ENCODE assay signal across 1 cellular context in genomic region chr3:107208100-107208499, GRCh38.
TF ChIP-seq lines count a peak whose summit lies in the region.

No MANE protein-coding gene starts in this region.

TF ChIP-seq in HEK293, 187 proteins besides CTCF, POLR2A, EP300 and RAD21 (continued from another document and continues in another):
- TF ChIP-seq ELK4 (IDR thresholded peaks at IDR 0.05; ENCODE audit: borderline replicate concordance, low read depth, low read length) = no peak
- no peak for TF ChIP-seq ZIC2 (tag by site-specific recombination; IDR thresholded peaks at IDR 0.05)
- TF ChIP-seq ZNF701 (tag by site-specific recombination; IDR thresholded peaks at IDR 0.05) = no peak
- no peak for TF ChIP-seq ZSCAN4 (tag by site-specific recombination; IDR thresholded peaks at IDR 0.05)
- no peak for TF ChIP-seq ZNF473 (tag by site-specific recombination; IDR thresholded peaks at IDR 0.05)
- TF ChIP-seq ZNF148 (tag by site-specific recombination; IDR thresholded peaks at IDR 0.05; ENCODE audit: borderline replicate concordance) = no peak
- TF ChIP-seq ZNF513 (tag by site-specific recombination; IDR thresholded peaks at IDR 0.05) = no peak
- peak; percentile 97 for TF ChIP-seq TRIM28 (IDR thresholded peaks at IDR 0.05; ENCODE audit: borderline replicate concordance, low read length)
- TF ChIP-seq ZNF133 (tag by site-specific recombination; IDR thresholded peaks at IDR 0.05) = no peak
- TF ChIP-seq TCF7L2 (IDR thresholded peaks at IDR 0.05; ENCODE audit: borderline replicate concordance, low read depth, low read length) = no peak
- 0 out of 2 replicates have a peak, but pooled peaks have one; percentile 17 for TF ChIP-seq ZBTB8A (tag by site-specific recombination; IDR thresholded peaks at IDR 0.05)
- TF ChIP-seq ZNF280D (tag by site-specific recombination; IDR thresholded peaks at IDR 0.05) = no peak
- TF ChIP-seq ZNF112 (tag by site-specific recombination; IDR thresholded peaks at IDR 0.05) = no peak
- TF ChIP-seq KLF17 (tag by site-specific recombination; IDR thresholded peaks at IDR 0.05) = no peak
- TF ChIP-seq ZNF140 (tag by site-specific recombination; IDR thresholded peaks at IDR 0.05) = no peak
- TF ChIP-seq ZNF121 (tag by site-specific recombination; IDR thresholded peaks at IDR 0.05) = no peak
- TF ChIP-seq PRDM4 (tag by site-specific recombination; IDR thresholded peaks at IDR 0.05) = no peak
- peak; percentile 18; the same call in 1 of the 2 replicates for TF ChIP-seq ATF2 (tag by site-specific recombination; IDR thresholded peaks at IDR 0.05; ENCODE audit: low read depth)
- no peak for TF ChIP-seq ZNF274 (IDR thresholded peaks at IDR 0.05; ENCODE audit: low read length)
- TF ChIP-seq ZNF274 (tag by site-specific recombination; IDR thresholded peaks at IDR 0.05; ENCODE audit: borderline replicate concordance) = no peak
- no peak for TF ChIP-seq ZNF624 (tag by site-specific recombination; IDR thresholded peaks at IDR 0.05)
- no peak for TF ChIP-seq GLIS2 (tag by site-specific recombination; IDR thresholded peaks at IDR 0.05)
- TF ChIP-seq GLI4 (tag by site-specific recombination; IDR thresholded peaks at IDR 0.05) = no peak
- no peak for TF ChIP-seq ZNF558 (tag by site-specific recombination; IDR thresholded peaks at IDR 0.05)
- TF ChIP-seq ZNF362 (tag by site-specific recombination; IDR thresholded peaks at IDR 0.05) = peak; percentile 84; the same call in 1 of the 2 replicates
- TF ChIP-seq ZNF645 (tag by site-specific recombination; IDR thresholded peaks at IDR 0.05) = no peak
- TF ChIP-seq ZSCAN5A (tag by site-specific recombination; IDR thresholded peaks at IDR 0.05) = no peak
- no peak for TF ChIP-seq HOXD13 (CRISPR knock-in tag; IDR thresholded peaks at IDR 0.05; ENCODE audit: borderline replicate concordance)
- TF ChIP-seq KLF1 (tag by site-specific recombination; IDR thresholded peaks at IDR 0.05) = no peak
- TF ChIP-seq ZNF654 (tag by site-specific recombination; IDR thresholded peaks at IDR 0.05; ENCODE audit: low read depth) = no peak
- TF ChIP-seq ZNF561 (tag by site-specific recombination; IDR thresholded peaks at IDR 0.05; ENCODE audit: borderline replicate concordance) = no peak; the same call in 1 of the 2 replicates
- no peak for TF ChIP-seq ZNF529 (tag by site-specific recombination; IDR thresholded peaks at IDR 0.05; ENCODE audit: insufficient replicate concordance)
- TF ChIP-seq OSR2 (tag by site-specific recombination; IDR thresholded peaks at IDR 0.05) = peak; percentile 42; the same call in 1 of the 2 replicates
- TF ChIP-seq FEZF1 (tag by site-specific recombination; IDR thresholded peaks at IDR 0.05) = peak; percentile 99
- TF ChIP-seq ZNF76 (tag by site-specific recombination; IDR thresholded peaks at IDR 0.05; ENCODE audit: borderline replicate concordance, low read depth) = no peak
- no peak for TF ChIP-seq ZNF426 (tag by site-specific recombination; IDR thresholded peaks at IDR 0.05)
- no peak for TF ChIP-seq RBAK (tag by site-specific recombination; IDR thresholded peaks at IDR 0.05)
- no peak for TF ChIP-seq ZNF19 (tag by site-specific recombination; IDR thresholded peaks at IDR 0.05; ENCODE audit: low read depth)
- no peak for TF ChIP-seq ZNF677 (tag by site-specific recombination; IDR thresholded peaks at IDR 0.05)
- TF ChIP-seq ZBTB26 (tag by site-specific recombination; optimal IDR thresholded peaks at IDR 0.05) = no peak
- TF ChIP-seq ZNF23 (tag by site-specific recombination; IDR thresholded peaks at IDR 0.05; ENCODE audit: borderline replicate concordance) = no peak
- TF ChIP-seq ZNF138 (tag by site-specific recombination; IDR thresholded peaks at IDR 0.05; ENCODE audit: borderline replicate concordance) = no peak
